In the genomic region with DNA sequence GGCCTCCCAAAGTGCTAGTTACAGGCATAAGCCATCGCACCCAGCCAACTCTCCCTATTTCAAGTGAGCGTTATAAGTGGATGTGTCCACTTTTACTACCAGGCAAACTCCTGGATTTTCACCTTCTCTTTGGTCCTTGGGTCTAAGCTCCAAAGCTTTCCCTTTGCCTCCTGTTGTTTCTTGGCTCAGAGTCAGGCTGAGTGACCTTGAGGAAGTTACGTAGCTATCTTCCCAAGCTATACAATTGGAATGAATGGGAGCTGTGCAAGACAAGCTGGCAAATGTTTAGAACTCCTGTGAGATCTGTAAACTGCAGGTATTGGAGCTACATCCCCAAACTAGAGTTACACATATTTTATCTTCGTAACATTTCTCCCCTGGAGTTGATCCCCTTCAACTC, we compare ENCODE assay signal across 26 cellular contexts. TPM values are rescaled to one million over a fixed set of nuclear protein-coding genes. Genes with fewer than 3 reads are reported as not detected.
"Had no signal": no experiment of that assay in that cellular context is flagged by ENCODE, and none has a peak within 500 bp of the region (broad histone marks: within the 10 kb centered on the region; RNA-seq: fewer than 3 reads in every experiment).

No MANE protein-coding gene starts in this region.

- H3K27ac Mint-ChIP-seq: activated B cell treated with CpG ODN at 0.5 μM for 24 hours; activated CD4-positive, alpha-beta T cell treated with anti-CD3 and anti-CD28 coated beads, Interleukin-2, amount 10 ng/mL, durations not matched to agents 24 days and 14 days; activated CD8-positive, alpha-beta memory T cell treated with anti-CD3 and anti-CD28 coated beads, Interleukin-2, amount 10 ng/mL, durations not matched to agents 7 days and 5 days; activated T-cell treated with anti-CD3 and anti-CD28 coated beads, Interleukin-2, amount 50 U/mL, for 24 hours; activated T-helper 1 cell treated with anti-CD3 and anti-CD28 coated beads, Interleukin-12 subunit alpha, Interleukin-12 subunit beta, Interleukin-2, Interleukin-4 antibody, amounts not matched to agents 30 ng/mL and 10 ng/mL and 1 ng/mL, durations not matched to agents 14 hours and 24 hours and 36 hours; T-helper 1 cell treated with Interleukin-12 subunit alpha and Interleukin-12 subunit beta and Interleukin-4 antibody, amounts not matched to agents 30 μg/mL and 1 μg/mL, for 36 hours had no signal

- H3K4me3 ChIP-seq: cardiac muscle cell, K562, Peyer's patch had no signal

- H3K9me3 Mint-ChIP-seq: activated B cell treated with CpG ODN at 0.5 μM for 24 hours; activated CD4-positive, alpha-beta T cell treated with anti-CD3 and anti-CD28 coated beads, Interleukin-2, amount 10 ng/mL, durations not matched to agents 24 days and 14 days; activated naive CD4-positive, alpha-beta T cell treated with anti-CD3 and anti-CD28 coated beads, Interleukin-2, amount 50 U/mL, for 24 hours; activated T-cell treated with anti-CD3 and anti-CD28 coated beads, Interleukin-2, amount 50 U/mL, for 24 hours; activated T-helper 1 cell treated with anti-CD3 and anti-CD28 coated beads, Interleukin-12 subunit alpha, Interleukin-12 subunit beta, Interleukin-2, Interleukin-4 antibody, amounts not matched to agents 30 ng/mL and 10 ng/mL and 1 ng/mL, durations not matched to agents 14 hours and 24 hours and 36 hours; T-helper 1 cell treated with Interleukin-12 subunit alpha and Interleukin-12 subunit beta and Interleukin-4 antibody, amounts not matched to agents 30 μg/mL and 1 μg/mL, for 36 hours had no signal

- H3K4me3 Mint-ChIP-seq: activated B cell treated with CpG ODN at 0.5 μM for 24 hours; activated CD4-positive, alpha-beta T cell treated with anti-CD3 and anti-CD28 coated beads, Interleukin-2, amount 10 ng/mL, durations not matched to agents 24 days and 14 days; activated CD8-positive, alpha-beta memory T cell treated with anti-CD3 and anti-CD28 coated beads, Interleukin-2, amount 10 ng/mL, durations not matched to agents 7 days and 5 days; activated naive CD4-positive, alpha-beta T cell treated with anti-CD3 and anti-CD28 coated beads, Interleukin-2, amount 50 U/mL, for 24 hours; activated T-cell treated with anti-CD3 and anti-CD28 coated beads, Interleukin-2, amount 50 U/mL, for 24 hours; activated T-helper 1 cell treated with anti-CD3 and anti-CD28 coated beads, Interleukin-12 subunit alpha, Interleukin-12 subunit beta, Interleukin-2, Interleukin-4 antibody, amounts not matched to agents 30 ng/mL and 10 ng/mL and 1 ng/mL, durations not matched to agents 14 hours and 24 hours and 36 hours; T-helper 1 cell treated with Interleukin-12 subunit alpha and Interleukin-12 subunit beta and Interleukin-4 antibody, amounts not matched to agents 30 μg/mL and 1 μg/mL, for 36 hours had no signal

- H3K9me3 ChIP-seq: Peyer's patch had no signal

- DNase-seq: activated B cell treated with CpG ODN at 0.5 μM for 24 hours; activated CD4-positive, alpha-beta T cell treated with anti-CD3 and anti-CD28 coated beads for 1 hour; activated CD4-positive, alpha-beta T cell treated with anti-CD3 and anti-CD28 coated beads, Interleukin-2, amount 10 ng/mL, durations not matched to agents 24 days and 14 days; activated CD4-positive, alpha-beta T cell treated with anti-CD3 and anti-CD28 coated beads, Interleukin-2, amount 50 U/mL, for 48 hours; activated CD8-positive, alpha-beta memory T cell treated with anti-CD3 and anti-CD28 coated beads, Interleukin-2, amount 10 ng/mL, durations not matched to agents 7 days and 5 days; activated effector memory CD4-positive, alpha-beta T cell treated with Interleukin-2 at 50 U/mL for 16 hours; activated naive CD4-positive, alpha-beta T cell; activated T-cell treated with anti-CD3 and anti-CD28 coated beads, Interleukin-2, amount 50 U/mL, for 24 hours; brain microvascular endothelial cell; Karpas-422; NCI-H1048; NCI-H146; NCI-H187 treated with DMSO at 0.1 percent for 48 hours; NCI-H2171; NCI-H2227 treated with DMSO at 0.1 percent for 48 hours; NCI-H510A; NCI-H526 treated with DMSO at 0.1 percent for 48 hours; NCI-H82; Peyer's patch; SHP77 treated with DMSO at 0.1 percent for 48 hours had no signal

- ATAC-seq: activated CD8-positive, alpha-beta memory T cell treated with anti-CD3 and anti-CD28 coated beads, Interleukin-2, amount 10 ng/mL, durations not matched to agents 7 days and 5 days; K562 had no signal

- H3K27ac ChIP-seq: brain microvascular endothelial cell, cardiac muscle cell, RWPE1 had no signal

- H3K4me1 Mint-ChIP-seq: activated B cell treated with CpG ODN at 0.5 μM for 24 hours; activated CD4-positive, alpha-beta T cell treated with anti-CD3 and anti-CD28 coated beads, Interleukin-2, amount 10 ng/mL, durations not matched to agents 24 days and 14 days; activated CD8-positive, alpha-beta memory T cell treated with anti-CD3 and anti-CD28 coated beads, Interleukin-2, amount 10 ng/mL, durations not matched to agents 7 days and 5 days; activated naive CD4-positive, alpha-beta T cell treated with anti-CD3 and anti-CD28 coated beads, Interleukin-2, amount 50 U/mL, for 24 hours had no signal

- H3K27me3 ChIP-seq: brain microvascular endothelial cell, cardiac muscle cell, Peyer's patch had no signal

RNA-seq across cellular contexts. Expression of a gene that starts 20.3 kb away (rescaled TPM):
- total RNA-seq: activated B cell treated with CpG ODN at 0.5 μM for 24 hours; activated CD4-positive, alpha-beta T cell treated with anti-CD3 and anti-CD28 coated beads, Interleukin-2, amount 10 ng/mL, durations not matched to agents 24 days and 14 days; activated T-helper 1 cell treated with anti-CD3 and anti-CD28 coated beads, Interleukin-12 subunit alpha, Interleukin-12 subunit beta, Interleukin-2, Interleukin-4 antibody, amounts not matched to agents 30 ng/mL and 10 ng/mL and 1 ng/mL, durations not matched to agents 14 hours and 24 hours and 36 hours had no signal
